Comparison of ENCODE assay signal across 21 cellular contexts in the genomic region with DNA sequence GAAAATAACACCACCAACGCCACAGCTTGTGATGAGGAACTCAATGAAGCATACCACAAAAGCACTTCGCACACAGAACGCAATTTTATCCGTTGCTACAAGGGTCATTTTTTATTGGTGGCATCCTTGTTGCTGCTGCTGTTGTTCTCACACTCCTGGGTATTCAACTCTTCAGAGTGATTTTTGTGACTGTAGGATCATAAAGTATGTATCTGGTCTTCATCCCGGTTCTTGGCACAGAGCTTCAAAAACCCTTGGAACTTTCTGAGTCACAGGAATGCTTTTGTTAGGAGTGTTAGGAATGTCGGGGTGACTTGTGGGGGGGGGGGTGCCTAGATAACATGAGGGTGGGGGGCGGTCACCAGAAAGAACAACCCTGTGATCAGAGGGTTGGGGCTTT.
DNase-seq lines count a peak whose midpoint lies in the region; ATAC-seq and TF ChIP-seq lines count a peak whose summit lies in the region.
"Had no signal": no experiment of that assay in that cellular context is flagged by ENCODE, and none has a peak within 500 bp of the region (broad histone marks: within the 10 kb centered on the region; RNA-seq: fewer than 3 reads in every experiment).

No MANE protein-coding gene starts in this region.

- no peak overlapping the region for H3K4me3 ChIP-seq in right lobe of liver
- H3K4me3 ChIP-seq: tibial artery had no signal

- no peak overlapping the region for H3K27ac ChIP-seq in right lobe of liver
- H3K27ac ChIP-seq: tibial artery had no signal

- H3K9me3 Mint-ChIP-seq in effector memory CD8-positive, alpha-beta T cell, result no peaks in the 10 kb centered on the region
- H3K9me3 Mint-ChIP-seq: CD4-positive, alpha-beta memory T cell; neural crest cell had no signal

- ATAC-seq in HG03139 (IDR thresholded peaks at IDR 0.05; ENCODE audit: unreplicated experiment), result no peak
- ATAC-seq in right lobe of liver, result no peak
- ATAC-seq in effector memory CD8-positive, alpha-beta T cell (replicated peaks), result no peak

- H3K27ac Mint-ChIP-seq in effector memory CD8-positive, alpha-beta T cell, result no peak overlapping the region
- H3K27ac Mint-ChIP-seq: activated CD4-positive, alpha-beta T cell treated with anti-CD3 and anti-CD28 coated beads, Interleukin-2, amount 10 ng/mL, durations not matched to agents 7 days and 5 days; CD4-positive, alpha-beta memory T cell had no signal

- H3K36me3 ChIP-seq in right lobe of liver, result peaks cover 0 to 16% (median 6%) of the 10 kb centered on the region in 4 donors

- intact Hi-C loops in right lobe of liver (cut with DNase I), result no loop called here

- WGBS in right lobe of liver (ENCODE audit: insufficient coverage, low coverage, low lambda C conversion rate, missing lambda C conversion rate), result 77% methylated on average over 6 of the region's 7 CpGs

- TF ChIP-seq CTCF in right lobe of liver (IDR thresholded peaks at IDR 0.05), result no peak

- DNase-seq in NCI-H510A treated with DMSO at 0.1 percent for 48 hours (lab: John Stamatoyannopoulos, UW) (peak; percentile 21), NCI-H510A (lab: John Stamatoyannopoulos, UW) (no peak), amniotic epithelial cell (ENCODE audit: low read depth) (peak; percentile 42), kidney tubule cell (ENCODE audit: low spot score) (peak; percentile 19), right lobe of liver (no peak), kidney glomerular epithelial cell (lab: John Stamatoyannopoulos, UW) (no peak)
- no peak for DNase-seq in effector memory CD8-positive, alpha-beta T cell
- DNase-seq: activated CD4-positive, alpha-beta T cell treated with anti-CD3 and anti-CD28 coated beads, Interleukin-2, amount 10 ng/mL, durations not matched to agents 7 days and 5 days; activated CD8-positive, alpha-beta memory T cell treated with anti-CD3 and anti-CD28 coated beads, Interleukin-2, amount 50 U/mL, for 4 hours; activated effector memory CD4-positive, alpha-beta T cell treated with Interleukin-2 at 50 U/mL for 16 hours; CD4-positive, alpha-beta memory T cell; central memory CD4-positive, alpha-beta T cell; effector CD8-positive, alpha-beta T cell; hypothalamus; Karpas-422; mesenchymal stem cell; NCI-H345; stimulated activated naive CD4-positive, alpha-beta T cell; tibial artery had no signal

- H3K4me1 ChIP-seq in right lobe of liver, result peaks cover 0 to 23% (median 10%) of the 10 kb centered on the region in 4 donors

- peaks cover 0 to 15% of the 10 kb centered on the region in 2 donors for H3K27me3 Mint-ChIP-seq in effector memory CD8-positive, alpha-beta T cell
- H3K27me3 Mint-ChIP-seq: activated CD4-positive, alpha-beta T cell treated with anti-CD3 and anti-CD28 coated beads, Interleukin-2, amount 10 ng/mL, durations not matched to agents 7 days and 5 days; CD4-positive, alpha-beta memory T cell had no signal

- no peak overlapping the region for H3K4me3 Mint-ChIP-seq in effector memory CD8-positive, alpha-beta T cell
- H3K4me3 Mint-ChIP-seq: activated CD4-positive, alpha-beta T cell treated with anti-CD3 and anti-CD28 coated beads, Interleukin-2, amount 10 ng/mL, durations not matched to agents 7 days and 5 days; CD4-positive, alpha-beta memory T cell; neural crest cell had no signal

- H3K27me3 ChIP-seq in right lobe of liver, result no peaks in the 10 kb centered on the region
- H3K27me3 ChIP-seq: tibial artery had no signal

- peaks cover 7 to 8% of the 10 kb centered on the region in 2 donors for H3K4me1 Mint-ChIP-seq in effector memory CD8-positive, alpha-beta T cell (ENCODE audit: low read depth in 2 of 2)
- H3K4me1 Mint-ChIP-seq: neural crest cell had no signal

- no peaks in the 10 kb centered on the region for H3K9me3 ChIP-seq in right lobe of liver
- H3K9me3 ChIP-seq: tibial artery had no signal

- no peak for TF ChIP-seq POLR2A in right lobe of liver (IDR thresholded peaks at IDR 0.05)

- H3K36me3 Mint-ChIP-seq in effector memory CD8-positive, alpha-beta T cell (ENCODE audit: insufficient read depth), result peaks cover under 1% of the 10 kb centered on the region
- H3K36me3 Mint-ChIP-seq: CD4-positive, alpha-beta memory T cell had no signal

Comparison
In these comparisons a context has a peak if more than half of its experiments do, and no peak if none do; other contexts are left out.
1. DNase-seq: peak in NCI-H510A treated with DMSO at 0.1 percent for 48 hours (single experiment), amniotic epithelial cell (single experiment) and kidney tubule cell (single experiment); none in NCI-H510A (single experiment), right lobe of liver (0 of 3), kidney glomerular epithelial cell (single experiment) and effector memory CD8-positive, alpha-beta T cell (0 of 3).